ENCODE assay signal across 1 cellular context in genomic region chr1:59393211-59394180, GRCh38.
TF ChIP-seq lines count a peak whose summit lies in the region.

No MANE protein-coding gene starts in this region.

TF ChIP-seq in K562, 482 proteins besides CTCF, POLR2A, EP300 and RAD21 (continued from another document):
- TF ChIP-seq ZBTB5 (IDR thresholded peaks at IDR 0.05) (no peak), PBX2 (CRISPR knock-in tag; IDR thresholded peaks at IDR 0.05; ENCODE audit: low read depth) (no peak), PBX2 (tag; conservative IDR thresholded peaks at IDR 0.05; ENCODE audit: low read depth) (peak; percentile 43; the same call in 1 of the 2 replicates), PATZ1 (CRISPR knock-in tag; IDR thresholded peaks at IDR 0.05; ENCODE audit: borderline replicate concordance) (no peak), DMBX1 (CRISPR knock-in tag; IDR thresholded peaks at IDR 0.05; ENCODE audit: borderline replicate concordance) (0 out of 2 replicates have a peak, but pooled peaks have one; percentile 33), ZNF347 (CRISPR knock-in tag; IDR thresholded peaks at IDR 0.05; ENCODE audit: low read depth) (no peak), CXXC5 (CRISPR knock-in tag; IDR thresholded peaks at IDR 0.05) (0 out of 2 replicates have a peak, but pooled peaks have one; percentile 22), MCM7 (IDR thresholded peaks at IDR 0.05) (no peak), ZNF766 (CRISPR knock-in tag; conservative IDR thresholded peaks at IDR 0.05) (no peak), DDX20 (tag; IDR thresholded peaks at IDR 0.05; ENCODE audit: low read depth) (no peak), ZNF780A (CRISPR knock-in tag; IDR thresholded peaks at IDR 0.05) (no peak), ZNF785 (CRISPR knock-in tag; IDR thresholded peaks at IDR 0.05) (no peak), PHB2 (IDR thresholded peaks at IDR 0.05; ENCODE audit: low read depth) (no peak), FOXJ2 (tag; IDR thresholded peaks at IDR 0.05) (0 out of 2 replicates have a peak, but pooled peaks have one; percentile 53), STAT5A (IDR thresholded peaks at IDR 0.05; ENCODE audit: borderline replicate concordance, low read length) (no peak), STAT5B (CRISPR knock-in tag; IDR thresholded peaks at IDR 0.05) (no peak), ZNF512 (tag; IDR thresholded peaks at IDR 0.05) (no peak), RERE (CRISPR knock-in tag; IDR thresholded peaks at IDR 0.05; ENCODE audit: borderline replicate concordance) (no peak), ARID3B (CRISPR knock-in tag; IDR thresholded peaks at IDR 0.05; ENCODE audit: borderline replicate concordance) (no peak), NFIX (CRISPR knock-in tag; IDR thresholded peaks at IDR 0.05; ENCODE audit: low read depth) (no peak), NEUROD1 (IDR thresholded peaks at IDR 0.05; ENCODE audit: borderline replicate concordance, low read depth, low read length, partially characterized antibody) (no peak), TFAP4 (CRISPR knock-in tag; IDR thresholded peaks at IDR 0.05; ENCODE audit: borderline replicate concordance) (no peak), ZNF280A (IDR thresholded peaks at IDR 0.05; ENCODE audit: low read depth, partially characterized antibody) (no peak), ILK (tag; IDR thresholded peaks at IDR 0.05; ENCODE audit: borderline replicate concordance, low read depth) (no peak), SMAD1 (IDR thresholded peaks at IDR 0.05; ENCODE audit: low read depth, low read length, partially characterized antibody) (no peak), THRA (IDR thresholded peaks at IDR 0.05) (no peak), GMEB1 (CRISPR knock-in tag; IDR thresholded peaks at IDR 0.05) (no peak), PHF20 (IDR thresholded peaks at IDR 0.05; ENCODE audit: partially characterized antibody) (no peak), EHMT2 (IDR thresholded peaks at IDR 0.05) (no peak), ZKSCAN8 (CRISPR knock-in tag; IDR thresholded peaks at IDR 0.05) (no peak), FOXK2 (conservative IDR thresholded peaks at IDR 0.05 in 1 of 2, IDR thresholded peaks at IDR 0.05 in 1 of 2; ENCODE audit: low read depth in 2 of 2) (peak; percentile 46 to 81; a peak in 3 of 4 replicates), ZNF511 (CRISPR knock-in tag; IDR thresholded peaks at IDR 0.05) (no peak), ZNF224 (CRISPR knock-in tag; IDR thresholded peaks at IDR 0.05) (no peak), ELF4 (CRISPR knock-in tag; IDR thresholded peaks at IDR 0.05) (no peak), ATF7 (IDR thresholded peaks at IDR 0.05) (peak; percentile 63)
